7 cellular contexts compared by ENCODE assay signal in genomic region chr5:122500245-122501086, GRCh38.
DNase-seq lines count a peak whose midpoint lies in the region; ATAC-seq, FAIRE-seq and TF ChIP-seq lines count a peak whose summit lies in the region.

No MANE protein-coding gene starts in this region.

- peak; percentile 22 for DNase-seq in GM10248 (ENCODE audit: extremely low spot score)
- peak; percentile 59 for DNase-seq in SK-N-SH
- peak; percentile 12 to 40 for DNase-seq in frontal cortex (ENCODE audit: low spot score in 2 of 2)
- DNase-seq in pons (ENCODE audit: low spot score): peak; percentile 81
- no peak for DNase-seq in GM19238 (ENCODE audit: insufficient read length, low spot score)
- DNase-seq in stimulated activated CD4-positive, alpha-beta T cell treated with anti-CD3 and anti-CD28 coated beads, Interleukin-2, amount 100 ng/mL, for 48 hours: no peak

- peak overlapping the region; percentile 73 for H2AFZ ChIP-seq in SK-N-SH (ENCODE audit: low read depth)

- H3K4me1 ChIP-seq in SK-N-SH (ENCODE audit: control insufficient read depth in 1 of 2, insufficient read depth in 2 of 2, low read depth in 1 of 2, low read length in 1 of 2): peaks cover 0 to 8% of the 10 kb centered on the region in 2 experiments; a peak in 2 of 4 replicates

- H3F3A ChIP-seq in SK-N-SH (replicated peaks; ENCODE audit: insufficient read depth): no peaks in the 10 kb centered on the region

- H3K9ac ChIP-seq in SK-N-SH: no peak overlapping the region

- no peaks in the 10 kb centered on the region for H4K20me1 ChIP-seq in SK-N-SH (ENCODE audit: insufficient read depth)

- POLR2A ChIA-PET in GM10248 (lab: Yijun Ruan, JAX) (no interaction called here), SK-N-SH (lab: Yijun Ruan, JAX) (no interaction called here)

- TF ChIP-seq EP300 in SK-N-SH (IDR thresholded peaks at IDR 0.05; ENCODE audit: borderline replicate concordance in 1 of 2, low read depth in 1 of 2, low read length in 1 of 2): no peak

- TF ChIP-seq RAD21 in SK-N-SH (IDR thresholded peaks at IDR 0.05; ENCODE audit: low read length): peak; percentile 85

- no peaks in the 10 kb centered on the region for H3K79me2 ChIP-seq in SK-N-SH (ENCODE audit: insufficient read depth)

- H3K27me3 ChIP-seq in SK-N-SH (ENCODE audit: insufficient read depth): no peaks in the 10 kb centered on the region

- CTCF ChIA-PET in GM10248 (lab: Yijun Ruan, JAX) (interaction anchor here (1.3 to 1.7 kb wide), 3 partner anchors 202 to 497 kb away, joined by 3 to 6 read pairs (median 4); no protein-coding TSS in a partner anchor), SK-N-SH (lab: Yijun Ruan, JAX) (interaction anchor here (0.6 to 18.1 kb wide), 16 partner anchors 8 to 923 kb away, joined by 3 to 226 read pairs (median 3); partner anchors contain the start of gene CEP120)

- no peaks in the 10 kb centered on the region for H3K9me2 ChIP-seq in SK-N-SH

- peak; percentile 49 for ATAC-seq in HG03103 (IDR thresholded peaks at IDR 0.05; ENCODE audit: low read depth, unreplicated experiment)

- no peaks in the 10 kb centered on the region for H3K36me3 ChIP-seq in SK-N-SH (replicated peaks in 1 of 2; ENCODE audit: control insufficient read depth in 1 of 2, insufficient read depth in 2 of 2, low read length in 1 of 2)

- FAIRE-seq in frontal cortex (lab: Jason Lieb, UNC): no peak

- TF ChIP-seq CTCF in GM10248 (IDR thresholded peaks at IDR 0.05; ENCODE audit: control extremely low read depth, extremely low read depth, low read depth, missing control alignments) (peak; percentile 43), SK-N-SH (IDR thresholded peaks at IDR 0.05) (peak; percentile 65)

- no peak overlapping the region; a peak in 1 of 4 replicates for H3K4me3 ChIP-seq in SK-N-SH (ENCODE audit: low read depth in 2 of 2, low read length in 1 of 2)

- WGBS in SK-N-SH (ENCODE audit: low lambda C conversion rate): 45% methylated on average over 12 of the region's 12 CpGs

- no peaks in the 10 kb centered on the region for H3K9me3 ChIP-seq in SK-N-SH

- 0 out of 2 replicates have a peak overlapping the region, but pooled peaks have one; percentile 31 for H3K4me2 ChIP-seq in SK-N-SH

- no peak overlapping the region for H3K27ac ChIP-seq in SK-N-SH (ENCODE audit: low read depth in 2 of 2, low read length in 1 of 2)

TF ChIP-seq in SK-N-SH, 30 proteins besides CTCF, POLR2A, EP300 and RAD21:
- TF ChIP-seq ZBTB33 (IDR thresholded peaks at IDR 0.05; ENCODE audit: borderline replicate concordance, low read depth) (no peak), RCOR1 (IDR thresholded peaks at IDR 0.05; ENCODE audit: low read length) (no peak), SMC3 (IDR thresholded peaks at IDR 0.05; ENCODE audit: low read depth, low read length) (peak; percentile 68), USF1 (IDR thresholded peaks at IDR 0.05; ENCODE audit: borderline replicate concordance, low read depth) (no peak), REST (IDR thresholded peaks at IDR 0.05; ENCODE audit: low read depth, low read length) (no peak), SIN3A (IDR thresholded peaks at IDR 0.05; ENCODE audit: borderline replicate concordance, low read depth, low read length) (no peak), CHD2 (IDR thresholded peaks at IDR 0.05; ENCODE audit: low read length, partially characterized antibody) (no peak), RFX5 (IDR thresholded peaks at IDR 0.05; ENCODE audit: low read length) (no peak), EZH2phosphoT487 (IDR thresholded peaks at IDR 0.05; ENCODE audit: borderline replicate concordance, low read depth) (no peak)

Comparison
In these comparisons a context has a peak if more than half of its experiments do, and no peak if none do; other contexts are left out.
1. DNase-seq: peak in GM10248 (single experiment), SK-N-SH (single experiment), frontal cortex (2 of 2) and pons (single experiment); none in GM19238 (single experiment) and stimulated activated CD4-positive, alpha-beta T cell treated with anti-CD3 and anti-CD28 coated beads, Interleukin-2, amount 100 ng/mL, for 48 hours (0 of 2).